Comparison of ENCODE assay signal across 30 cellular contexts in genomic region chr6:77814119-77814518, GRCh38.
"Had no signal": no experiment of that assay in that cellular context is flagged by ENCODE, and none has a peak within 500 bp of the region (broad histone marks: within the 10 kb centered on the region; RNA-seq: fewer than 3 reads in every experiment).

No MANE protein-coding gene starts in this region.

- H3K4me3 ChIP-seq: MG63, SJCRH30, SK-N-MC had no signal

- H3K9me3 ChIP-seq: MG63, SJCRH30 had no signal

- DNase-seq: activated CD4-positive, alpha-beta T cell treated with anti-CD3 and anti-CD28 coated beads, Interleukin-2, amount 10 ng/mL, durations not matched to agents 24 days and 14 days; activated CD4-positive, alpha-beta T cell treated with anti-CD3 and anti-CD28 coated beads, Interleukin-2, amount 50 U/mL, for 4 hours; activated CD8-positive, alpha-beta T cell treated with anti-CD3 and anti-CD28 coated beads, Interleukin-2, amount 10 ng/mL, durations not matched to agents 7 days and 5 days; activated effector memory CD4-positive, alpha-beta T cell treated with Interleukin-2 at 50 U/mL for 16 hours; activated naive CD4-positive, alpha-beta T cell treated with anti-CD3 and anti-CD28 coated beads, Interleukin-2, amount 10 ng/mL, durations not matched to agents 7 days and 5 days; activated naive CD8-positive, alpha-beta T cell treated with anti-CD3 and anti-CD28 coated beads, Interleukin-2, amount 50 U/mL, for 24 hours; activated T-cell treated with anti-CD3 and anti-CD28 coated beads, Interleukin-2, amount 50 U/mL, for 48 hours; anterior cingulate cortex; caudate nucleus; cerebellar nuclear complex; Karpas-422; KBM-7; MG63; NCI-H1092; NCI-H1436 treated with DMSO at 0.1 percent for 48 hours; NCI-H1694 treated with DMSO at 0.1 percent for 48 hours; NCI-H2029; NCI-H345; NCI-H510A; NCI-H526; NCI-H748 treated with DMSO at 0.1 percent for 48 hours; SHP77; SJCRH30 had no signal

- H3K27ac Mint-ChIP-seq: activated CD4-positive, alpha-beta T cell treated with anti-CD3 and anti-CD28 coated beads, Interleukin-2, amount 10 ng/mL, durations not matched to agents 24 days and 14 days; activated CD8-positive, alpha-beta T cell treated with anti-CD3 and anti-CD28 coated beads, Interleukin-2, amount 10 ng/mL, durations not matched to agents 7 days and 5 days; activated naive CD4-positive, alpha-beta T cell treated with anti-CD3 and anti-CD28 coated beads, Interleukin-2, amount 10 ng/mL, durations not matched to agents 7 days and 5 days; activated naive CD8-positive, alpha-beta T cell; activated naive CD8-positive, alpha-beta T cell treated with anti-CD3 and anti-CD28 coated beads, Interleukin-2, amount 50 U/mL, for 24 hours; brain; T-helper 2 cell treated with Interferon-gamma antibody and Interleukin-4, amounts not matched to agents 5 μg/mL and 100 μg/mL, for 36 hours had no signal

- ATAC-seq: activated CD8-positive, alpha-beta T cell treated with anti-CD3 and anti-CD28 coated beads, Interleukin-2, amount 10 ng/mL, durations not matched to agents 7 days and 5 days; activated naive CD8-positive, alpha-beta T cell treated with anti-CD3 and anti-CD28 coated beads, Interleukin-2, amount 50 U/mL, for 24 hours; Panc1 had no signal

- H3K27ac ChIP-seq: SJCRH30, SK-N-MC had no signal

- H3K9me3 Mint-ChIP-seq: activated naive CD4-positive, alpha-beta T cell treated with anti-CD3 and anti-CD28 coated beads, Interleukin-2, amount 10 ng/mL, durations not matched to agents 7 days and 5 days; activated naive CD8-positive, alpha-beta T cell treated with anti-CD3 and anti-CD28 coated beads, Interleukin-2, amount 50 U/mL, for 24 hours; brain had no signal

- H3K4me1 ChIP-seq: SJCRH30 had no signal

- H3K27me3 Mint-ChIP-seq: activated CD4-positive, alpha-beta T cell treated with anti-CD3 and anti-CD28 coated beads, Interleukin-2, amount 10 ng/mL, durations not matched to agents 24 days and 14 days; activated naive CD4-positive, alpha-beta T cell treated with anti-CD3 and anti-CD28 coated beads, Interleukin-2, amount 10 ng/mL, durations not matched to agents 7 days and 5 days; activated naive CD8-positive, alpha-beta T cell; activated naive CD8-positive, alpha-beta T cell treated with anti-CD3 and anti-CD28 coated beads, Interleukin-2, amount 50 U/mL, for 24 hours; brain had no signal

- FAIRE-seq: bronchial epithelial cell, TTC549 had no signal

- H3K36me3 ChIP-seq: MG63, SJCRH30 had no signal

- H3K4me1 Mint-ChIP-seq: activated CD4-positive, alpha-beta T cell treated with anti-CD3 and anti-CD28 coated beads, Interleukin-2, amount 10 ng/mL, durations not matched to agents 24 days and 14 days; activated naive CD4-positive, alpha-beta T cell treated with anti-CD3 and anti-CD28 coated beads, Interleukin-2, amount 10 ng/mL, durations not matched to agents 7 days and 5 days; activated naive CD8-positive, alpha-beta T cell treated with anti-CD3 and anti-CD28 coated beads, Interleukin-2, amount 50 U/mL, for 24 hours; brain had no signal

- H3K36me3 Mint-ChIP-seq: activated naive CD4-positive, alpha-beta T cell treated with anti-CD3 and anti-CD28 coated beads, Interleukin-2, amount 10 ng/mL, durations not matched to agents 7 days and 5 days; activated naive CD8-positive, alpha-beta T cell; brain had no signal

- H3K27me3 ChIP-seq: MG63, SJCRH30 had no signal

- H3K4me3 Mint-ChIP-seq: activated CD4-positive, alpha-beta T cell treated with anti-CD3 and anti-CD28 coated beads, Interleukin-2, amount 10 ng/mL, durations not matched to agents 24 days and 14 days; activated CD8-positive, alpha-beta T cell treated with anti-CD3 and anti-CD28 coated beads, Interleukin-2, amount 10 ng/mL, durations not matched to agents 7 days and 5 days; activated naive CD4-positive, alpha-beta T cell treated with anti-CD3 and anti-CD28 coated beads, Interleukin-2, amount 10 ng/mL, durations not matched to agents 7 days and 5 days; activated naive CD8-positive, alpha-beta T cell; activated naive CD8-positive, alpha-beta T cell treated with anti-CD3 and anti-CD28 coated beads, Interleukin-2, amount 50 U/mL, for 24 hours; brain; T-helper 2 cell treated with Interferon-gamma antibody and Interleukin-4, amounts not matched to agents 5 μg/mL and 100 μg/mL, for 36 hours had no signal
